1 cellular context compared by ENCODE assay signal in the genomic region with DNA sequence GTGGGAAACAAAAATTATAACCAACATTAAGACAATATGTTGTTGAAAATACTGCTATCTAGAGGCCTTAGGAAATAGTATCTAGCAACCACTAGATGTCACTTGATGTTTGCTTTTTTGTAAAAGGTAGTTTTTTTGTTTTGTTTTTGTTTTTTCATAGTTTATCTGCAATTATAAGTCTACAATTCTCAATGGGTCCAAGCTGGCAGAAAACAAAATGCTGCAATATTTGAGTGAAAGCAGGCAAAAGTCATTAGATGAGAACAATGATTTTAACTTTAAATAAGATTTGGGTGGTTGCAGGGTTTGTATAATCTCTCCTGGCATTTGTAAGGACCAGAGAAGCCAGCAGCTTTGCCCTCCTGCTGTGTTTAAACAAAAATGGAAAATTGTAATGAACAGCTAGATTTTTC.
TF ChIP-seq lines count a peak whose summit lies in the region.

No MANE protein-coding gene starts in this region.

TF ChIP-seq in H1, 55 proteins besides CTCF, POLR2A, EP300 and RAD21 (continued from another document):
- TF ChIP-seq, protein P1, sequence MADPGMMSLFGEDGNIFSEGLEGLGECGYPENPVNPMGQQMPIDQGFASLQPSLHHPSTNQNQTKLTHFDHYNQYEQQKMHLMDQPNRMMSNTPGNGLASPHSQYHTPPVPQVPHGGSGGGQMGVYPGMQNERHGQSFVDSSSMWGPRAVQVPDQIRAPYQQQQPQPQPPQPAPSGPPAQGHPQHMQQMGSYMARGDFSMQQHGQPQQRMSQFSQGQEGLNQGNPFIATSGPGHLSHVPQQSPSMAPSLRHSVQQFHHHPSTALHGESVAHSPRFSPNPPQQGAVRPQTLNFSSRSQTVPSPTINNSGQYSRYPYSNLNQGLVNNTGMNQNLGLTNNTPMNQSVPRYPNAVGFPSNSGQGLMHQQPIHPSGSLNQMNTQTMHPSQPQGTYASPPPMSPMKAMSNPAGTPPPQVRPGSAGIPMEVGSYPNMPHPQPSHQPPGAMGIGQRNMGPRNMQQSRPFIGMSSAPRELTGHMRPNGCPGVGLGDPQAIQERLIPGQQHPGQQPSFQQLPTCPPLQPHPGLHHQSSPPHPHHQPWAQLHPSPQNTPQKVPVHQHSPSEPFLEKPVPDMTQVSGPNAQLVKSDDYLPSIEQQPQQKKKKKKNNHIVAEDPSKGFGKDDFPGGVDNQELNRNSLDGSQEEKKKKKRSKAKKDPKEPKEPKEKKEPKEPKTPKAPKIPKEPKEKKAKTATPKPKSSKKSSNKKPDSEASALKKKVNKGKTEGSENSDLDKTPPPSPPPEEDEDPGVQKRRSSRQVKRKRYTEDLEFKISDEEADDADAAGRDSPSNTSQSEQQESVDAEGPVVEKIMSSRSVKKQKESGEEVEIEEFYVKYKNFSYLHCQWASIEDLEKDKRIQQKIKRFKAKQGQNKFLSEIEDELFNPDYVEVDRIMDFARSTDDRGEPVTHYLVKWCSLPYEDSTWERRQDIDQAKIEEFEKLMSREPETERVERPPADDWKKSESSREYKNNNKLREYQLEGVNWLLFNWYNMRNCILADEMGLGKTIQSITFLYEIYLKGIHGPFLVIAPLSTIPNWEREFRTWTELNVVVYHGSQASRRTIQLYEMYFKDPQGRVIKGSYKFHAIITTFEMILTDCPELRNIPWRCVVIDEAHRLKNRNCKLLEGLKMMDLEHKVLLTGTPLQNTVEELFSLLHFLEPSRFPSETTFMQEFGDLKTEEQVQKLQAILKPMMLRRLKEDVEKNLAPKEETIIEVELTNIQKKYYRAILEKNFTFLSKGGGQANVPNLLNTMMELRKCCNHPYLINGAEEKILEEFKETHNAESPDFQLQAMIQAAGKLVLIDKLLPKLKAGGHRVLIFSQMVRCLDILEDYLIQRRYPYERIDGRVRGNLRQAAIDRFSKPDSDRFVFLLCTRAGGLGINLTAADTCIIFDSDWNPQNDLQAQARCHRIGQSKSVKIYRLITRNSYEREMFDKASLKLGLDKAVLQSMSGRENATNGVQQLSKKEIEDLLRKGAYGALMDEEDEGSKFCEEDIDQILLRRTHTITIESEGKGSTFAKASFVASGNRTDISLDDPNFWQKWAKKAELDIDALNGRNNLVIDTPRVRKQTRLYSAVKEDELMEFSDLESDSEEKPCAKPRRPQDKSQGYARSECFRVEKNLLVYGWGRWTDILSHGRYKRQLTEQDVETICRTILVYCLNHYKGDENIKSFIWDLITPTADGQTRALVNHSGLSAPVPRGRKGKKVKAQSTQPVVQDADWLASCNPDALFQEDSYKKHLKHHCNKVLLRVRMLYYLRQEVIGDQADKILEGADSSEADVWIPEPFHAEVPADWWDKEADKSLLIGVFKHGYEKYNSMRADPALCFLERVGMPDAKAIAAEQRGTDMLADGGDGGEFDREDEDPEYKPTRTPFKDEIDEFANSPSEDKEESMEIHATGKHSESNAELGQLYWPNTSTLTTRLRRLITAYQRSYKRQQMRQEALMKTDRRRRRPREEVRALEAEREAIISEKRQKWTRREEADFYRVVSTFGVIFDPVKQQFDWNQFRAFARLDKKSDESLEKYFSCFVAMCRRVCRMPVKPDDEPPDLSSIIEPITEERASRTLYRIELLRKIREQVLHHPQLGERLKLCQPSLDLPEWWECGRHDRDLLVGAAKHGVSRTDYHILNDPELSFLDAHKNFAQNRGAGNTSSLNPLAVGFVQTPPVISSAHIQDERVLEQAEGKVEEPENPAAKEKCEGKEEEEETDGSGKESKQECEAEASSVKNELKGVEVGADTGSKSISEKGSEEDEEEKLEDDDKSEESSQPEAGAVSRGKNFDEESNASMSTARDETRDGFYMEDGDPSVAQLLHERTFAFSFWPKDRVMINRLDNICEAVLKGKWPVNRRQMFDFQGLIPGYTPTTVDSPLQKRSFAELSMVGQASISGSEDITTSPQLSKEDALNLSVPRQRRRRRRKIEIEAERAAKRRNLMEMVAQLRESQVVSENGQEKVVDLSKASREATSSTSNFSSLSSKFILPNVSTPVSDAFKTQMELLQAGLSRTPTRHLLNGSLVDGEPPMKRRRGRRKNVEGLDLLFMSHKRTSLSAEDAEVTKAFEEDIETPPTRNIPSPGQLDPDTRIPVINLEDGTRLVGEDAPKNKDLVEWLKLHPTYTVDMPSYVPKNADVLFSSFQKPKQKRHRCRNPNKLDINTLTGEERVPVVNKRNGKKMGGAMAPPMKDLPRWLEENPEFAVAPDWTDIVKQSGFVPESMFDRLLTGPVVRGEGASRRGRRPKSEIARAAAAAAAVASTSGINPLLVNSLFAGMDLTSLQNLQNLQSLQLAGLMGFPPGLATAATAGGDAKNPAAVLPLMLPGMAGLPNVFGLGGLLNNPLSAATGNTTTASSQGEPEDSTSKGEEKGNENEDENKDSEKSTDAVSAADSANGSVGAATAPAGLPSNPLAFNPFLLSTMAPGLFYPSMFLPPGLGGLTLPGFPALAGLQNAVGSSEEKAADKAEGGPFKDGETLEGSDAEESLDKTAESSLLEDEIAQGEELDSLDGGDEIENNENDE (IDR thresholded peaks at IDR 0.05; ENCODE audit: insufficient replicate concordance, low read length) = no peak
- TF ChIP-seq, protein P2, sequence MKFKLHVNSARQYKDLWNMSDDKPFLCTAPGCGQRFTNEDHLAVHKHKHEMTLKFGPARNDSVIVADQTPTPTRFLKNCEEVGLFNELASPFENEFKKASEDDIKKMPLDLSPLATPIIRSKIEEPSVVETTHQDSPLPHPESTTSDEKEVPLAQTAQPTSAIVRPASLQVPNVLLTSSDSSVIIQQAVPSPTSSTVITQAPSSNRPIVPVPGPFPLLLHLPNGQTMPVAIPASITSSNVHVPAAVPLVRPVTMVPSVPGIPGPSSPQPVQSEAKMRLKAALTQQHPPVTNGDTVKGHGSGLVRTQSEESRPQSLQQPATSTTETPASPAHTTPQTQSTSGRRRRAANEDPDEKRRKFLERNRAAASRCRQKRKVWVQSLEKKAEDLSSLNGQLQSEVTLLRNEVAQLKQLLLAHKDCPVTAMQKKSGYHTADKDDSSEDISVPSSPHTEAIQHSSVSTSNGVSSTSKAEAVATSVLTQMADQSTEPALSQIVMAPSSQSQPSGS (IDR thresholded peaks at IDR 0.05; ENCODE audit: low read length) = no peak
- TF ChIP-seq RXRA (IDR thresholded peaks at IDR 0.05; ENCODE audit: insufficient read depth, low read depth, low read length) (no peak), GABPA (IDR thresholded peaks at IDR 0.05; ENCODE audit: borderline replicate concordance, insufficient read depth, low read length) (no peak), RNF2 (IDR thresholded peaks at IDR 0.05; ENCODE audit: borderline replicate concordance, low read depth, low read length, missing control alignments, poor library complexity, severe bottlenecking) (no peak), SRF (IDR thresholded peaks at IDR 0.05; ENCODE audit: low read depth, low read length) (no peak)
